ENCODE assay signal across 9 cellular contexts in the genomic region with DNA sequence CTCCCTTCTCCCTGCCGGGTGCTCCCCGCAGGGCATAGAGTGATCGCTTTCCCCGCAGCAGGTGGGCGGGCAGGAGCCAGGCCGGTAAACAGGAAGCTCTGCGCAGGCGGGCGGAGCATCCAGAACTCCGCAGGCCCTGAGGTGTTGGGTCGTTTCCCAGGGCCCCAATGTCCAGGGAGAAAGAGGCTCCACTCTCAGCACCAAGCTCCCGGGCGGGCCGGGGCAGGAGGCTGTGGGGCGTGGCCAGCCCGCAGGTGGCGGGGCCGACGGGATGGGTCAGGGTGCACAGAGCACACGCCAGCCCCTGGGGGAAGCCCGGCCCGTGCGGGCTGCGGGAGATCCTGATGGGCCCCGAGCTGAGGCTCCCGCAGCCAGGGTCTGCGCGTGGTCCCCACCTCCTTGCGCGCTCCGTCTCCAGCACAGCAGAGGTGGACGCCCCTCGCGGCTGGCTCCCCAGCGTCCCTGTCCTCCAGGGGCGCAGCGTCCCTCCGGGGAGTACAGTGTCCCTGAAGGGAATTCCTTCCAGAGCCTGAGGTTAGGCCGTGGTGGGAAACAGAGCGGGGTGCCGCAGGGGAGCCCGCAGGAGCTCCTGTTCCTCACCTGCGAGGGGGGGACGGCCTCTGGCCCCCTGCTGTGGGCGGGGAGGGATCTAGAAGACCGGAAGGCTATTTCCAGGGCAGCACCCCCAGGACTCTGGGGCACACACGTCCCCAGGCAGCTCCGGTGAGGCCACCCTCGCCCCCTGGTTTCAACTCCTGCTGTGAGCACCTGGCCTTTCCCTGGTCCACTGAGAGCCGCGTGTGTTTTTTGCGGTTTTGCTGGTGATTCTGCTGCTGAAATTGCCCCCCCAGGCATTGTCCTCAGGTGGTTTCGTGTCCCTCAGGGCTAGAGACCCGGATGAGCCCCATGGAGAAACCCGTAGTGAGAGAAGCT. TPM values are rescaled to one million over a fixed set of nuclear protein-coding genes. Genes with fewer than 3 reads are reported as not detected.
A peak's percentile ranks its signal among the peaks of the same experiment; 100 is the strongest.
DNase-seq lines count a peak whose midpoint lies in the region; ATAC-seq, FAIRE-seq and TF ChIP-seq lines count a peak whose summit lies in the region.
"Had no signal": no experiment of that assay in that cellular context is flagged by ENCODE, and none has a peak within 500 bp of the region (broad histone marks: within the 10 kb centered on the region; RNA-seq: fewer than 3 reads in every experiment).

No MANE protein-coding gene starts in this region.

- H3K9me3 Mint-ChIP-seq in CD8-positive, alpha-beta T cell: no peaks in the 10 kb centered on the region
- peaks cover 5% of the 10 kb centered on the region for H3K9me3 Mint-ChIP-seq in mesothelial cell of epicardium

- no peak for TF ChIP-seq EP300 in GM12878 (IDR thresholded peaks at IDR 0.05; ENCODE audit: borderline replicate concordance in 1 of 2, control insufficient read depth in 1 of 2, low read depth in 2 of 2, low read length in 2 of 2)

- H3K27ac ChIP-seq in CD8-positive, alpha-beta T cell (ENCODE audit: low read depth, low read length): peak overlapping the region; percentile 76
- peak overlapping the region; percentile 68 for H3K27ac ChIP-seq in GM12878 (ENCODE audit: control insufficient read depth, insufficient read depth)

- H3K27me3 Mint-ChIP-seq in CD8-positive, alpha-beta T cell (ENCODE audit: low read depth): no peaks in the 10 kb centered on the region
- no peaks in the 10 kb centered on the region for H3K27me3 Mint-ChIP-seq in mesothelial cell of epicardium (ENCODE audit: low read depth)

- H3K9me3 ChIP-seq in CD8-positive, alpha-beta T cell (ENCODE audit: low read length): no peaks in the 10 kb centered on the region
- H3K9me3 ChIP-seq in GM12878 (replicated peaks; ENCODE audit: control insufficient read depth, insufficient read depth, low read length): peaks cover 7% of the 10 kb centered on the region

- peak overlapping the region; percentile 82 for H3K4me3 Mint-ChIP-seq in CD8-positive, alpha-beta T cell
- peak overlapping the region; percentile 36 for H3K4me3 Mint-ChIP-seq in mesothelial cell of epicardium

- TF ChIP-seq RAD21 in GM12878 (IDR thresholded peaks at IDR 0.05; ENCODE audit: insufficient read depth, low read depth, low read length): no peak

- SMC1A ChIA-PET in GM12878 (lab: Charles Lee; ENCODE audit: uncharacterized antibody, unreplicated experiment): interaction anchor here (0.9 kb wide), 1 partner anchor 12 kb away, joined by 4 read pairs; a partner anchor contains a TSS

- no peak for FAIRE-seq in GM12878 (lab: Jason Lieb, UNC)

- in situ Hi-C loops in GM12878 (cut with MboI): no loop called here

- peaks cover 4% of the 10 kb centered on the region for H3K36me3 ChIP-seq in CD8-positive, alpha-beta T cell (ENCODE audit: insufficient read depth, low read length)
- peaks cover 3 to 5% of the 10 kb centered on the region in 2 experiments; a peak in 3 of 4 replicates for H3K36me3 ChIP-seq in GM12878 (ENCODE audit: control insufficient read depth in 2 of 2, insufficient read depth in 2 of 2, low read length in 1 of 2)

- H3K79me2 ChIP-seq in GM12878 (ENCODE audit: control insufficient read depth, insufficient read depth, low read length): peaks cover 17% of the 10 kb centered on the region

- CTCF ChIA-PET in CD8-positive, alpha-beta T cell (lab: Charles Lee): interaction anchor here (0.9 to 16.6 kb wide), 5 partner anchors 11 to 130 kb away, joined by 3 to 160 read pairs (median 3); a partner anchor contains a TSS
- CTCF ChIA-PET in GM12878 (lab: Yijun Ruan, JAX): interaction anchor here (1.1 to 2.7 kb wide), 5 partner anchors 10 to 23 kb away, joined by 4 to 8 read pairs (median 7); a partner anchor contains a TSS

- BruUV-seq in GM12878 (replicated peaks; lab: Mats Ljungman, UMichigan): no TSS peak

- peaks cover 31% of the 10 kb centered on the region for H3K4me1 ChIP-seq in CD8-positive, alpha-beta T cell (ENCODE audit: insufficient read depth, low read length)
- H3K4me1 ChIP-seq in GM12878 (ENCODE audit: control insufficient read depth, insufficient read depth, low read length): peaks cover 28% of the 10 kb centered on the region

- peak overlapping the region; percentile 74 for H3K4me3 ChIP-seq in CD8-positive, alpha-beta T cell (ENCODE audit: low read depth, low read length)
- peak overlapping the region; percentile 74 for H3K4me3 ChIP-seq in GM12878

- peak overlapping the region; percentile 13 for H2AFZ ChIP-seq in GM12878 (ENCODE audit: control insufficient read depth, low read depth, low read length)

- 2% methylated on average over 53 of the region's 55 CpGs for WGBS in GM12878 (ENCODE audit: insufficient coverage, insufficient replicate concordance, low lambda C conversion rate, missing lambda C conversion rate)

- H3K36me3 Mint-ChIP-seq in CD8-positive, alpha-beta T cell: peaks cover 11% of the 10 kb centered on the region
- peaks cover 36% of the 10 kb centered on the region for H3K36me3 Mint-ChIP-seq in mesothelial cell of epicardium

- peak; percentile 50 for TF ChIP-seq POLR2A in GM12878 (IDR thresholded peaks at IDR 0.05; ENCODE audit: low read depth, low read length)

- intact Hi-C loops in CD8-positive, alpha-beta T cell (cut with DNase I, micrococcal nuclease): loop anchor here in 1 of 2 experiments (1.0 kb wide), 1 partner anchor 12 kb away; a partner anchor contains a TSS
- intact Hi-C loops in GM12878 (cut with micrococcal nuclease; ENCODE audit: unreplicated experiment) (no loop called here), posterior vena cava (cut with DNase I) (no loop called here)

- H3K4me2 ChIP-seq in GM12878 (ENCODE audit: control insufficient read depth, insufficient read depth): peak overlapping the region; percentile 93

- ATAC-seq in CD8-positive, alpha-beta T cell: peak; percentile 61
- peak; percentile 75 for ATAC-seq in GM12878

- POLR2A ChIA-PET in CD8-positive, alpha-beta T cell (lab: Charles Lee): interaction anchor here (0.9 to 2.5 kb wide), 7 partner anchors 9 to 143 kb away, joined by 3 to 21 read pairs (median 4); a partner anchor contains a TSS
- POLR2A ChIA-PET in GM12878 (lab: Charles Lee): interaction anchor here (0.6 to 1.8 kb wide), 5 partner anchors 10 to 737 kb away, joined by 3 to 13 read pairs (median 5); no protein-coding TSS in a partner anchor

- RAD21 ChIA-PET in GM12878 (lab: Charles Lee; ENCODE audit: unreplicated experiment): interaction anchor here (0.9 kb wide), 1 partner anchor 10 kb away, joined by 3 read pairs; no protein-coding TSS in a partner anchor

- TF ChIP-seq CTCF in CD8-positive, alpha-beta T cell (IDR thresholded peaks at IDR 0.05): no peak
- TF ChIP-seq CTCF in GM12878 (IDR thresholded peaks at IDR 0.05 in 2 of 3, conservative IDR thresholded peaks at IDR 0.05 in 1 of 3; ENCODE audit: control insufficient read depth in 2 of 3, extremely low read depth in 1 of 3, insufficient read depth in 1 of 3, low read depth in 3 of 3, low read length in 3 of 3): 0 out of 6 replicates have a peak, but pooled peaks of 1 of the 3 experiments have one; percentile 1
- TF ChIP-seq CTCF in mesothelial cell of epicardium (IDR thresholded peaks at IDR 0.05; ENCODE audit: unreplicated experiment): no peak

- no peaks in the 10 kb centered on the region for H4K20me1 ChIP-seq in GM12878 (ENCODE audit: control insufficient read depth, insufficient read depth)

- peak overlapping the region; percentile 68 for H3K9ac ChIP-seq in GM12878 (ENCODE audit: control insufficient read depth, insufficient read depth, low read length)

- peak in 6 of 7 experiments; percentile 32 to 83 (median 46) for DNase-seq in CD8-positive, alpha-beta T cell
- peak; percentile 26 for DNase-seq in NCI-H2171 (lab: John Stamatoyannopoulos, UW)
- no peak for DNase-seq in GM12878 (ENCODE audit: low read depth, low spot score)
- no peak for DNase-seq in mesothelial cell of epicardium (ENCODE audit: low spot score in 2 of 2, unreplicated experiment in 2 of 2)
- no peak for DNase-seq in NOMO-1 (lab: John Stamatoyannopoulos, UW; ENCODE audit: unreplicated experiment in 2 of 2)
- no peak for DNase-seq in posterior vena cava (ENCODE audit: low spot score)
- no peak for DNase-seq in COLO829 (ENCODE audit: low spot score)
- no peak for DNase-seq in NCI-H1048 (lab: John Stamatoyannopoulos, UW)

- H3K4me1 Mint-ChIP-seq in CD8-positive, alpha-beta T cell (ENCODE audit: low read depth): peaks cover 40% of the 10 kb centered on the region
- H3K4me1 Mint-ChIP-seq in mesothelial cell of epicardium: peaks cover 13% of the 10 kb centered on the region

- H3K27me3 ChIP-seq in CD8-positive, alpha-beta T cell (ENCODE audit: insufficient read depth, low read length): no peaks in the 10 kb centered on the region
- no peaks in the 10 kb centered on the region for H3K27me3 ChIP-seq in GM12878 (replicated peaks in 1 of 2; ENCODE audit: control insufficient read depth in 2 of 2, insufficient read depth in 2 of 2, low read length in 1 of 2)

- peak overlapping the region; percentile 91 for H3K27ac Mint-ChIP-seq in CD8-positive, alpha-beta T cell
- peak overlapping the region; percentile 53 for H3K27ac Mint-ChIP-seq in mesothelial cell of epicardium

RNA-seq across cellular contexts. Expression of a gene that starts 12.2 kb away (rescaled TPM):
- 10 to 100 TPM; 11.4 to 12.2 TPM for total RNA-seq in CD8-positive, alpha-beta T cell
- 29.0 and 34.7 TPM in 2 replicates for total RNA-seq in GM12878 (2013; cell fraction: nucleolus; rRNA removed)
- total RNA-seq in GM12878 (2014; rRNA removed) (4.5 and 6.0 TPM in 2 replicates), GM12878 (2014; rRNA removed; fragmentation: Illumina TruSeq; extraction: Trizol) (2.2 TPM in 2 replicates), GM12878 (2021) (19.0 and 19.6 TPM in 2 replicates), mesothelial cell of epicardium (43.9 to 47.1 TPM (median 45.7 TPM) in 3 replicates), posterior vena cava (10 to 100 TPM; 80.9 to 85.4 TPM)
- 3.4 TPM for polyA plus RNA-seq in GM12878 (2011; ENCODE audit: low read depth)
- polyA plus RNA-seq in GM12878 (2011; rRNA removed) (0.84 and 2.3 TPM in 2 replicates), GM12878 (2014; fragmentation: Illumina TruSeq; extraction: Trizol) (2.4 and 4.6 TPM in 2 replicates), GM12878 (2014; fragmentation: Nextera tagmentation; extraction: Ambion mirVana) (under 1 TPM; 0.39 to 0.46 TPM), GM12878 (2014; rRNA removed) (9.3 and 12.6 TPM in 2 replicates), GM12878 (2016; fragmentation: Nextera tagmentation; extraction: Ambion mirVana) (10 to 100 TPM in 1 of 2 experiments, 1 to 10 TPM in 1; 7.8 to 10.3 TPM)
- polyA plus RNA-seq in GM12878 (2011; cell fraction: cytosol; rRNA removed): 3.4 and 3.6 TPM in 2 replicates
- 11.7 and 16.6 TPM in 2 replicates for polyA plus RNA-seq in GM12878 (2011; cell fraction: nucleus; rRNA removed)
- polyA plus RNA-seq in GM12878 (2012): 12.8 and 13.0 TPM in 2 replicates
- polyA minus RNA-seq in GM12878 (2011; rRNA and poly(A)+ RNA removed): 9.1 and 10.3 TPM in 2 replicates
- polyA minus RNA-seq in GM12878 (2011; cell fraction: cytosol; rRNA and poly(A)+ RNA removed): 7.8 and 10.0 TPM in 2 replicates
- 4.5 and 9.2 TPM in 2 replicates for polyA minus RNA-seq in GM12878 (2011; cell fraction: nucleus; rRNA and poly(A)+ RNA removed)

RNA-seq across cellular contexts. Expression of a gene that starts 20.1 kb away (rescaled TPM):
- 1 to 10 TPM; 3.4 to 4.6 TPM for total RNA-seq in CD8-positive, alpha-beta T cell
- total RNA-seq in GM12878 (2013; cell fraction: nucleolus; rRNA removed): not detected in 2 replicates
- total RNA-seq in GM12878 (2014; rRNA removed): not detected in 2 replicates
- not detected in 2 replicates for total RNA-seq in GM12878 (2014; rRNA removed; fragmentation: Illumina TruSeq; extraction: Trizol)
- total RNA-seq in GM12878 (2021): 0.16 and 0.41 TPM in 2 replicates
- polyA plus RNA-seq in GM12878 (2011; ENCODE audit: low read depth): not detected
- polyA plus RNA-seq in GM12878 (2011; rRNA removed): 0.06 and 0.18 TPM in 2 replicates
- polyA plus RNA-seq in GM12878 (2011; cell fraction: cytosol; rRNA removed): 0.07 and 0.12 TPM in 2 replicates
- 0.19 and 0.51 TPM in 2 replicates for polyA plus RNA-seq in GM12878 (2011; cell fraction: nucleus; rRNA removed)
- polyA plus RNA-seq in GM12878 (2012): 0.18 TPM in 1 of 2 replicates, not detected in the other
- polyA plus RNA-seq in GM12878 (2014; fragmentation: Illumina TruSeq; extraction: Trizol): not detected in 2 replicates
- polyA plus RNA-seq in GM12878 (2014; fragmentation: Nextera tagmentation; extraction: Ambion mirVana): not detected
- 0.03 and 0.04 TPM in 2 replicates for polyA plus RNA-seq in GM12878 (2014; rRNA removed)
- 1 to 10 TPM in 1 of 2 experiments, not detected in 1; 1.2 TPM for polyA plus RNA-seq in GM12878 (2016; fragmentation: Nextera tagmentation; extraction: Ambion mirVana)
- polyA minus RNA-seq in GM12878 (2011; rRNA and poly(A)+ RNA removed): 0.05 TPM in 1 of 2 replicates, not detected in the other
- 0.80 TPM in 1 of 2 replicates, not detected in the other for polyA minus RNA-seq in GM12878 (2011; cell fraction: cytosol; rRNA and poly(A)+ RNA removed)
- 0.48 TPM in 1 of 2 replicates, not detected in the other for polyA minus RNA-seq in GM12878 (2011; cell fraction: nucleus; rRNA and poly(A)+ RNA removed)
- 20.0 to 21.7 TPM (median 20.1 TPM) in 3 replicates for total RNA-seq in mesothelial cell of epicardium
- total RNA-seq in posterior vena cava: under 1 TPM in 1 of 2 donors, not detected in 1; 0.10 TPM
- total RNA-seq: myocyte had no signal

Comparison
In these comparisons a context has a peak if more than half of its experiments do, and no peak if none do; other contexts are left out.
1. DNase-seq: peak in CD8-positive, alpha-beta T cell (6 of 7) and NCI-H2171 (single experiment); none in GM12878 (single experiment), mesothelial cell of epicardium (0 of 2), NOMO-1 (0 of 2), posterior vena cava (single experiment), COLO829 (single experiment) and NCI-H1048 (single experiment).